Comparison of ENCODE assay signal across 8 cellular contexts in genomic region chr3:138417559-138417982, GRCh38. TPM values are rescaled to one million over a fixed set of nuclear protein-coding genes. Genes with fewer than 3 reads are reported as not detected.
DNase-seq lines count a peak whose midpoint lies in the region; ATAC-seq, FAIRE-seq and TF ChIP-seq lines count a peak whose summit lies in the region.

No MANE protein-coding gene starts in this region.

- no peak overlapping the region for H2AFZ ChIP-seq in HepG2 (ENCODE audit: low read length)

- H3K4me1 ChIP-seq in HepG2 (ENCODE audit: insufficient read depth, low read length): peaks cover 9% of the 10 kb centered on the region; the same call in 1 of the 2 replicates

- ATAC-seq in GM18909 (IDR thresholded peaks at IDR 0.05; ENCODE audit: poor library complexity, unreplicated experiment) (peak; percentile 81), HG03342 (IDR thresholded peaks at IDR 0.05; ENCODE audit: unreplicated experiment) (peak; percentile 90), HepG2 (peak; percentile 98)
- peak; percentile 87 for ATAC-seq in activated CD4-positive, alpha-beta T cell treated with anti-CD3 and anti-CD28 coated beads for 36 hours

- H3K9me3 Mint-ChIP-seq in activated CD4-positive, alpha-beta T cell treated with anti-CD3 and anti-CD28 coated beads for 36 hours (ENCODE audit: low read depth): no peaks in the 10 kb centered on the region

- no peaks in the 10 kb centered on the region for H3K27me3 ChIP-seq in HepG2 (ENCODE audit: control insufficient read depth in 1 of 2, insufficient read depth in 2 of 2, low read length in 2 of 2)

- POLR2A ChIA-PET in activated CD4-positive, alpha-beta T cell treated with anti-CD3 and anti-CD28 coated beads for 36 hours (lab: Charles Lee): interaction anchor here (0.5 to 0.7 kb wide), 2 partner anchors 13 to 1617 kb away, joined by 3 to 5 read pairs; no protein-coding TSS in a partner anchor
- POLR2A ChIA-PET in HepG2 (lab: Yijun Ruan, JAX): no interaction called here

- H3K36me3 ChIP-seq in HepG2 (replicated peaks in 1 of 2; ENCODE audit: control insufficient read depth in 1 of 2, insufficient read depth in 2 of 2, low read length in 2 of 2): no peaks in the 10 kb centered on the region

- peak; percentile 97 for FAIRE-seq in HepG2 (lab: Jason Lieb, UNC)

- TF ChIP-seq CTCF in AG09319 (IDR thresholded peaks at IDR 0.05; ENCODE audit: low read depth, low read length): peak; percentile 98
- peak; percentile 97 for TF ChIP-seq CTCF in choroid plexus epithelial cell (conservative IDR thresholded peaks at IDR 0.05; ENCODE audit: low read depth, low read length)
- peak; percentile 93 for TF ChIP-seq CTCF in HepG2 (CRISPR knock-in tag; IDR thresholded peaks at IDR 0.05)

- H3K36me3 Mint-ChIP-seq in activated CD4-positive, alpha-beta T cell treated with anti-CD3 and anti-CD28 coated beads for 36 hours (ENCODE audit: low read depth): no peaks in the 10 kb centered on the region

- no peak overlapping the region for H3K4me3 Mint-ChIP-seq in activated CD4-positive, alpha-beta T cell treated with anti-CD3 and anti-CD28 coated beads for 36 hours

- DNase-seq in AG09319 (ENCODE audit: extremely low read depth, low read depth): peak; percentile 50
- peak; percentile 62 for DNase-seq in NCI-H510A (lab: John Stamatoyannopoulos, UW)
- DNase-seq in activated CD4-positive, alpha-beta T cell treated with anti-CD3 and anti-CD28 coated beads for 36 hours: peak; percentile 80
- DNase-seq in choroid plexus epithelial cell (ENCODE audit: low read depth): peak; percentile 93
- peak; percentile 82 for DNase-seq in HepG2 (ENCODE audit: low spot score)
- DNase-seq in stimulated activated CD4-positive, alpha-beta T cell treated with anti-CD3 and anti-CD28 coated beads, Interleukin-4, amount 100 ng/mL, for 4 hours: peak; percentile 40 to 52

- TF ChIP-seq RAD21 in HepG2 (CRISPR knock-in tag; IDR thresholded peaks at IDR 0.05): peak; percentile 86

- H3K27ac ChIP-seq in HepG2 (ENCODE audit: extremely low read length, insufficient read depth, low read length): no peak overlapping the region

- H3K9ac ChIP-seq in HepG2 (ENCODE audit: insufficient read depth, low read depth, low read length): no peak overlapping the region

- no peaks in the 10 kb centered on the region for H3K9me3 ChIP-seq in HepG2 (ENCODE audit: low read length)

- H3K4me2 ChIP-seq in HepG2 (ENCODE audit: low read depth, low read length): 0 out of 2 replicates have a peak overlapping the region, but pooled peaks have one; percentile 14

- peaks cover 4% of the 10 kb centered on the region for H3K4me1 Mint-ChIP-seq in activated CD4-positive, alpha-beta T cell treated with anti-CD3 and anti-CD28 coated beads for 36 hours

- in situ Hi-C loops in HepG2 (cut with HindIII; ENCODE audit: extremely low pct_ligation_motif_present, low pct_unique_long_range_greater_than_20kb): loop anchor here (10.0 kb wide), 1 partner anchor 507 kb away; no protein-coding TSS in a partner anchor

- H3K79me2 ChIP-seq in HepG2 (ENCODE audit: insufficient read depth, low read length): no peaks in the 10 kb centered on the region

- peaks cover 9% of the 10 kb centered on the region for H3K27me3 Mint-ChIP-seq in activated CD4-positive, alpha-beta T cell treated with anti-CD3 and anti-CD28 coated beads for 36 hours

- intact Hi-C loops in activated CD4-positive, alpha-beta T cell treated with anti-CD3 and anti-CD28 coated beads for 36 hours (cut with DNase I, micrococcal nuclease): loop anchor here (1.0 to 10.0 kb wide), 5 partner anchors 177 to 911 kb away; partner anchors contain the start of gene CEP70 (in 1 of the 2)
- intact Hi-C loops in HepG2 (cut with micrococcal nuclease; ENCODE audit: unreplicated experiment): loop anchor here (1.0 kb wide), 2 partner anchors 18 to 85 kb away; no protein-coding TSS in a partner anchor

- TF ChIP-seq EP300 in HepG2 (IDR thresholded peaks at IDR 0.05; ENCODE audit: low read depth in 2 of 2, low read length in 2 of 2) (no peak), HepG2 (CRISPR knock-in tag; IDR thresholded peaks at IDR 0.05; ENCODE audit: borderline replicate concordance) (no peak)

- no peak overlapping the region for H3K27ac Mint-ChIP-seq in activated CD4-positive, alpha-beta T cell treated with anti-CD3 and anti-CD28 coated beads for 36 hours

- H4K20me1 ChIP-seq in HepG2 (ENCODE audit: insufficient read depth, low read length): no peaks in the 10 kb centered on the region

- no peak for TF ChIP-seq POLR2A in HepG2 (IDR thresholded peaks at IDR 0.05; ENCODE audit: insufficient read depth in 1 of 2, low read depth in 2 of 2, low read length in 2 of 2)

- CTCF ChIA-PET in activated CD4-positive, alpha-beta T cell treated with anti-CD3 and anti-CD28 coated beads for 36 hours (lab: Charles Lee): interaction anchor here (0.5 to 2.9 kb wide), 31 partner anchors 8 to 711 kb away, joined by 3 to 19 read pairs (median 4); partner anchors contain the start of genes ESYT3 and NME9
- CTCF ChIA-PET in HepG2 (lab: Yijun Ruan, JAX; ENCODE audit: low intra/inter-chr PET ratio, low total read pairs): interaction anchor here (0.8 to 2.1 kb wide), 5 partner anchors 62 to 562 kb away, joined by 3 to 12 read pairs (median 4); no protein-coding TSS in a partner anchor

- no peak overlapping the region for H3K4me3 ChIP-seq in choroid plexus epithelial cell (ENCODE audit: low read depth, low read length)
- H3K4me3 ChIP-seq in HepG2 (replicated peaks in 1 of 3; ENCODE audit: insufficient read depth in 1 of 3, low read depth in 2 of 3, low read length in 3 of 3): no peak overlapping the region

- BruUV-seq in HepG2 (replicated peaks; lab: Mats Ljungman, UMichigan): no TSS peak

- 14% methylated on average over 7 of the region's 7 CpGs for WGBS in HepG2 (ENCODE audit: low lambda C conversion rate)

TF ChIP-seq in HepG2, 621 proteins besides CTCF, POLR2A, EP300 and RAD21 (continues in another document):
- TF ChIP-seq TMF1 (CRISPR knock-in tag; IDR thresholded peaks at IDR 0.05; ENCODE audit: low read depth) (no peak), ZNF574 (CRISPR knock-in tag; IDR thresholded peaks at IDR 0.05) (peak; percentile 69), ZNF232 (CRISPR knock-in tag; IDR thresholded peaks at IDR 0.05; ENCODE audit: borderline replicate concordance) (no peak), PHF21A (CRISPR knock-in tag; IDR thresholded peaks at IDR 0.05) (peak; percentile 18; the same call in 1 of the 2 replicates), ZNF580 (CRISPR knock-in tag; IDR thresholded peaks at IDR 0.05; ENCODE audit: borderline replicate concordance, low read depth) (0 out of 2 replicates have a peak, but pooled peaks have one; percentile 26), TEAD3 (CRISPR knock-in tag; optimal IDR thresholded peaks at IDR 0.05; ENCODE audit: borderline replicate concordance) (peak; percentile 19), MAFF (IDR thresholded peaks at IDR 0.05; ENCODE audit: low read depth, low read length) (peak; percentile 60), BHLHE40 (IDR thresholded peaks at IDR 0.05; ENCODE audit: low read length) (peak; percentile 31; the same call in 1 of the 2 replicates), FLYWCH1 (CRISPR knock-in tag; IDR thresholded peaks at IDR 0.05) (no peak)

RNA-seq across cellular contexts. Expression of gene ESYT3, which starts 16.8 kb away (rescaled TPM):
- total RNA-seq in activated CD4-positive, alpha-beta T cell treated with anti-CD3 and anti-CD28 coated beads for 36 hours: under 1 TPM; 0.21 to 0.37 TPM
- total RNA-seq in HepG2 (2016; rRNA removed; fragmentation: Illumina TruSeq; extraction: Trizol): 0.79 and 4.1 TPM in 2 replicates
- 0.88 and 0.91 TPM in 2 replicates for total RNA-seq in HepG2 (2016; cell fraction: cytosol; rRNA removed; fragmentation: Illumina TruSeq; extraction: Trizol; ENCODE audit: low read depth)
- 0.65 and 3.4 TPM in 2 replicates for total RNA-seq in HepG2 (2016; cell fraction: insoluble cytoplasmic fraction; rRNA removed; fragmentation: Illumina TruSeq; extraction: Trizol)
- 0.71 and 0.86 TPM in 2 replicates for total RNA-seq in HepG2 (2016; cell fraction: membrane; rRNA removed; fragmentation: Illumina TruSeq; extraction: Trizol)
- total RNA-seq in HepG2 (2016; cell fraction: nucleus; rRNA removed; fragmentation: Illumina TruSeq; extraction: Trizol): 9.2 TPM in 2 replicates
- 1.5 and 1.6 TPM in 2 replicates for polyA plus RNA-seq in HepG2 (2011; rRNA removed)
- 0.51 and 0.70 TPM in 2 replicates for polyA plus RNA-seq in HepG2 (2011; cell fraction: cytosol; rRNA removed)
- 8.2 and 9.2 TPM in 2 replicates for polyA plus RNA-seq in HepG2 (2011; cell fraction: nucleus; rRNA removed)
- polyA plus RNA-seq in HepG2 (2012): 0.83 and 1.4 TPM in 2 replicates
- 0.17 and 0.22 TPM in 2 replicates for polyA plus RNA-seq in HepG2 (2016; cell fraction: cytosol; fragmentation: Illumina TruSeq; extraction: Trizol; ENCODE audit: low read depth)
- 0.66 and 1.0 TPM in 2 replicates for polyA plus RNA-seq in HepG2 (2016; cell fraction: insoluble cytoplasmic fraction; fragmentation: Illumina TruSeq; extraction: Trizol; ENCODE audit: low read depth)
- polyA plus RNA-seq in HepG2 (2016; cell fraction: membrane; fragmentation: Illumina TruSeq; extraction: Trizol; ENCODE audit: low read depth): 0.15 and 0.33 TPM in 2 replicates
- 12.9 and 13.1 TPM in 2 replicates for polyA plus RNA-seq in HepG2 (2016; cell fraction: nucleus; fragmentation: Illumina TruSeq; extraction: Trizol; ENCODE audit: insufficient read depth, low read depth)
- 2.1 TPM in 2 replicates for polyA minus RNA-seq in HepG2 (2011; rRNA and poly(A)+ RNA removed; ENCODE audit: low replicate concordance)
- 0.35 and 1.2 TPM in 2 replicates for polyA minus RNA-seq in HepG2 (2011; cell fraction: cytosol; rRNA and poly(A)+ RNA removed)
- 9.0 and 11.3 TPM in 2 replicates for polyA minus RNA-seq in HepG2 (2011; cell fraction: nucleus; rRNA and poly(A)+ RNA removed)
